1 cellular context compared by ENCODE assay signal in the genomic region with DNA sequence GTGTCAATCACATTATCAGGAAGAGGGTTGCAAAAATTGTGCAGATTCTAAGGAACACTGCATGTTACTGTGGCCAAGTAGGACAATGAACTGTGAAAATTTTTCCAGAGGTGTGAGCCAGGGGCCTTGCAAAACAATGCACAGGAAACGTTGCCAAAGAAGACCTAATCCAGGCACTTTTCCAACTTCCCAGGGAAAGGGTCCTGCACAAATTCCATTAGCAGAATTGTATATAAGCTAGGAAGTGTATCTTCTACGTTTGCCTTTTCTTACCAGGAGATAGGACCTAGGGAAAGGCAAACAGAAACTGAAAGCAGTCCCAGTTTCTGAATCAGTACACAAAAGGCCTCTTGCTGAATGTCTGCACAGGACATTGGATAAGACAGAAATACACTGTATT.
TF ChIP-seq lines count a peak whose summit lies in the region.

No MANE protein-coding gene starts in this region.

TF ChIP-seq in HepG2, 621 proteins besides CTCF, POLR2A, EP300 and RAD21 (continued from another document):
- TF ChIP-seq, protein P1, sequence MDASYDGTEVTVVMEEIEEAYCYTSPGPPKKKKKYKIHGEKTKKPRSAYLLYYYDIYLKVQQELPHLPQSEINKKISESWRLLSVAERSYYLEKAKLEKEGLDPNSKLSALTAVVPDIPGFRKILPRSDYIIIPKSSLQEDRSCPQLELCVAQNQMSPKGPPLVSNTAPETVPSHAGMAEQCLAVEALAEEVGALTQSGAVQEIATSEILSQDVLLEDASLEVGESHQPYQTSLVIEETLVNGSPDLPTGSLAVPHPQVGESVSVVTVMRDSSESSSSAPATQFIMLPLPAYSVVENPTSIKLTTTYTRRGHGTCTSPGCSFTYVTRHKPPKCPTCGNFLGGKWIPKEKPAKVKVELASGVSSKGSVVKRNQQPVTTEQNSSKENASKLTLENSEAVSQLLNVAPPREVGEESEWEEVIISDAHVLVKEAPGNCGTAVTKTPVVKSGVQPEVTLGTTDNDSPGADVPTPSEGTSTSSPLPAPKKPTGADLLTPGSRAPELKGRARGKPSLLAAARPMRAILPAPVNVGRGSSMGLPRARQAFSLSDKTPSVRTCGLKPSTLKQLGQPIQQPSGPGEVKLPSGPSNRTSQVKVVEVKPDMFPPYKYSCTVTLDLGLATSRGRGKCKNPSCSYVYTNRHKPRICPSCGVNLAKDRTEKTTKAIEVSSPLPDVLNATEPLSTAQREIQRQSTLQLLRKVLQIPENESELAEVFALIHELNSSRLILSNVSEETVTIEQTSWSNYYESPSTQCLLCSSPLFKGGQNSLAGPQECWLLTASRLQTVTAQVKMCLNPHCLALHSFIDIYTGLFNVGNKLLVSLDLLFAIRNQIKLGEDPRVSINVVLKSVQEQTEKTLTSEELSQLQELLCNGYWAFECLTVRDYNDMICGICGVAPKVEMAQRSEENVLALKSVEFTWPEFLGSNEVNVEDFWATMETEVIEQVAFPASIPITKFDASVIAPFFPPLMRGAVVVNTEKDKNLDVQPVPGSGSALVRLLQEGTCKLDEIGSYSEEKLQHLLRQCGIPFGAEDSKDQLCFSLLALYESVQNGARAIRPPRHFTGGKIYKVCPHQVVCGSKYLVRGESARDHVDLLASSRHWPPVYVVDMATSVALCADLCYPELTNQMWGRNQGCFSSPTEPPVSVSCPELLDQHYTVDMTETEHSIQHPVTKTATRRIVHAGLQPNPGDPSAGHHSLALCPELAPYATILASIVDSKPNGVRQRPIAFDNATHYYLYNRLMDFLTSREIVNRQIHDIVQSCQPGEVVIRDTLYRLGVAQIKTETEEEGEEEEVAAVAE (CRISPR knock-in tag; IDR thresholded peaks at IDR 0.05; ENCODE audit: borderline replicate concordance): peak; percentile 78
- TF ChIP-seq ATF1 (CRISPR knock-in tag; IDR thresholded peaks at IDR 0.05): no peak
